ENCODE assay signal across 9 cellular contexts in genomic region chr1:66351474-66351873, GRCh38.
DNase-seq lines count a peak whose midpoint lies in the region; ATAC-seq and TF ChIP-seq lines count a peak whose summit lies in the region.
"Had no signal": no experiment of that assay in that cellular context is flagged by ENCODE, and none has a peak within 500 bp of the region (broad histone marks: within the 10 kb centered on the region; RNA-seq: fewer than 3 reads in every experiment).

No MANE protein-coding gene starts in this region.

- H2AFZ ChIP-seq in neural cell (ENCODE audit: low read depth, low read length): no peak overlapping the region

- H3K27ac ChIP-seq in neural cell (ENCODE audit: low read length): peak overlapping the region; percentile 19

- H3K4me2 ChIP-seq in neural cell (ENCODE audit: low read length): peak overlapping the region; percentile 93

- peaks cover 90% of the 10 kb centered on the region for H3K4me1 Mint-ChIP-seq in activated T-helper 1 cell treated with anti-CD3 and anti-CD28 coated beads, Interleukin-12 subunit alpha, Interleukin-12 subunit beta, Interleukin-2, Interleukin-4 antibody, amounts not matched to agents 30 ng/mL and 10 ng/mL and 1 ng/mL, durations not matched to agents 14 hours and 24 hours and 36 hours (ENCODE audit: low read depth)

- no peaks in the 10 kb centered on the region for H3K36me3 ChIP-seq in neural cell (ENCODE audit: insufficient read depth, low read length)

- no peaks in the 10 kb centered on the region for H3K27me3 Mint-ChIP-seq in activated T-helper 1 cell treated with anti-CD3 and anti-CD28 coated beads, Interleukin-12 subunit alpha, Interleukin-12 subunit beta, Interleukin-2, Interleukin-4 antibody, amounts not matched to agents 30 ng/mL and 10 ng/mL and 1 ng/mL, durations not matched to agents 14 hours and 24 hours and 36 hours (ENCODE audit: insufficient read depth)

- no peak overlapping the region for H3K9ac ChIP-seq in neural cell (ENCODE audit: low read length)

- no peak for TF ChIP-seq EP300 in neural cell (conservative IDR thresholded peaks at IDR 0.05; ENCODE audit: poor library complexity, severe bottlenecking)

- H3K9me3 ChIP-seq in neural cell (ENCODE audit: low read length): no peaks in the 10 kb centered on the region

- H3K4me3 ChIP-seq in neural cell (ENCODE audit: low read length): peak overlapping the region; percentile 34

- no peak for TF ChIP-seq RAD21 in neural cell (conservative IDR thresholded peaks at IDR 0.05)

- H3K36me3 Mint-ChIP-seq in activated T-helper 1 cell treated with anti-CD3 and anti-CD28 coated beads, Interleukin-12 subunit alpha, Interleukin-12 subunit beta, Interleukin-2, Interleukin-4 antibody, amounts not matched to agents 30 ng/mL and 10 ng/mL and 1 ng/mL, durations not matched to agents 14 hours and 24 hours and 36 hours (ENCODE audit: low read depth): peaks cover 31% of the 10 kb centered on the region

- no peaks in the 10 kb centered on the region for H3K27me3 ChIP-seq in neural cell (ENCODE audit: insufficient read depth, low read depth, low read length)

- H3K79me2 ChIP-seq in neural cell (replicated peaks; ENCODE audit: insufficient read depth, low read length): peaks cover 14% of the 10 kb centered on the region

- TF ChIP-seq CTCF in neural cell (IDR thresholded peaks at IDR 0.05; ENCODE audit: poor library complexity, severe bottlenecking): no peak

- no peaks in the 10 kb centered on the region for H4K20me1 ChIP-seq in neural cell (ENCODE audit: insufficient read depth)

- peak overlapping the region; percentile 46 for H3K4me3 Mint-ChIP-seq in activated T-helper 1 cell treated with anti-CD3 and anti-CD28 coated beads, Interleukin-12 subunit alpha, Interleukin-12 subunit beta, Interleukin-2, Interleukin-4 antibody, amounts not matched to agents 30 ng/mL and 10 ng/mL and 1 ng/mL, durations not matched to agents 14 hours and 24 hours and 36 hours

- H3F3A ChIP-seq in neural cell (ENCODE audit: insufficient read depth, low read length, poor library complexity, severe bottlenecking): peaks cover 4% of the 10 kb centered on the region

- no peaks in the 10 kb centered on the region for H3K9me3 Mint-ChIP-seq in activated T-helper 1 cell treated with anti-CD3 and anti-CD28 coated beads, Interleukin-12 subunit alpha, Interleukin-12 subunit beta, Interleukin-2, Interleukin-4 antibody, amounts not matched to agents 30 ng/mL and 10 ng/mL and 1 ng/mL, durations not matched to agents 14 hours and 24 hours and 36 hours

- intact Hi-C loops in activated T-helper 1 cell treated with anti-CD3 and anti-CD28 coated beads, Interleukin-12 subunit alpha, Interleukin-12 subunit beta, Interleukin-2, Interleukin-4 antibody, amounts not matched to agents 30 ng/mL and 10 ng/mL and 1 ng/mL, durations not matched to agents 14 hours and 24 hours and 36 hours (cut with micrococcal nuclease): loop anchor here (1.0 to 5.0 kb wide), 5 partner anchors 15 to 169 kb away; no protein-coding TSS in a partner anchor

- no peaks in the 10 kb centered on the region for H3K9me2 ChIP-seq in neural cell (ENCODE audit: insufficient read depth, low read length)

- no peak for DNase-seq in activated T-helper 1 cell treated with anti-CD3 and anti-CD28 coated beads, Interleukin-12 subunit alpha, Interleukin-12 subunit beta, Interleukin-2, Interleukin-4 antibody, amounts not matched to agents 30 ng/mL and 10 ng/mL and 1 ng/mL, durations not matched to agents 14 hours and 24 hours and 36 hours (ENCODE audit: low spot score)
- DNase-seq in HUDEP-2 (lab: John Stamatoyannopoulos, UW; ENCODE audit: unreplicated experiment in 76 of 76) (no peak), NCI-H1930 (lab: John Stamatoyannopoulos, UW) (no peak), HT-29 (ENCODE audit: low spot score) (no peak), T1000 (lab: John Stamatoyannopoulos, UW) (no peak)
- DNase-seq: islet precursor cell had no signal

- peak; percentile 14 for ATAC-seq in GM19324 (IDR thresholded peaks at IDR 0.05; ENCODE audit: low FRiP score, unreplicated experiment)
- peak; percentile 30 for ATAC-seq in HG02798 (IDR thresholded peaks at IDR 0.05; ENCODE audit: poor library complexity, unreplicated experiment)

- H3K27ac Mint-ChIP-seq in activated T-helper 1 cell treated with anti-CD3 and anti-CD28 coated beads, Interleukin-12 subunit alpha, Interleukin-12 subunit beta, Interleukin-2, Interleukin-4 antibody, amounts not matched to agents 30 ng/mL and 10 ng/mL and 1 ng/mL, durations not matched to agents 14 hours and 24 hours and 36 hours: peak overlapping the region; percentile 81

TF ChIP-seq in neural cell, 6 proteins besides CTCF, POLR2A, EP300 and RAD21:
- no peak for TF ChIP-seq EZH2 (IDR thresholded peaks at IDR 0.05; ENCODE audit: borderline replicate concordance, insufficient read depth, low read length, poor library complexity, severe bottlenecking)
- no peak for TF ChIP-seq TAF1 (IDR thresholded peaks at IDR 0.05; ENCODE audit: low read depth)
- no peak for TF ChIP-seq MXI1 (conservative IDR thresholded peaks at IDR 0.05; ENCODE audit: poor library complexity, severe bottlenecking)
- TF ChIP-seq SMC3 (conservative IDR thresholded peaks at IDR 0.05; ENCODE audit: poor library complexity): no peak
- TF ChIP-seq, protein P1, sequence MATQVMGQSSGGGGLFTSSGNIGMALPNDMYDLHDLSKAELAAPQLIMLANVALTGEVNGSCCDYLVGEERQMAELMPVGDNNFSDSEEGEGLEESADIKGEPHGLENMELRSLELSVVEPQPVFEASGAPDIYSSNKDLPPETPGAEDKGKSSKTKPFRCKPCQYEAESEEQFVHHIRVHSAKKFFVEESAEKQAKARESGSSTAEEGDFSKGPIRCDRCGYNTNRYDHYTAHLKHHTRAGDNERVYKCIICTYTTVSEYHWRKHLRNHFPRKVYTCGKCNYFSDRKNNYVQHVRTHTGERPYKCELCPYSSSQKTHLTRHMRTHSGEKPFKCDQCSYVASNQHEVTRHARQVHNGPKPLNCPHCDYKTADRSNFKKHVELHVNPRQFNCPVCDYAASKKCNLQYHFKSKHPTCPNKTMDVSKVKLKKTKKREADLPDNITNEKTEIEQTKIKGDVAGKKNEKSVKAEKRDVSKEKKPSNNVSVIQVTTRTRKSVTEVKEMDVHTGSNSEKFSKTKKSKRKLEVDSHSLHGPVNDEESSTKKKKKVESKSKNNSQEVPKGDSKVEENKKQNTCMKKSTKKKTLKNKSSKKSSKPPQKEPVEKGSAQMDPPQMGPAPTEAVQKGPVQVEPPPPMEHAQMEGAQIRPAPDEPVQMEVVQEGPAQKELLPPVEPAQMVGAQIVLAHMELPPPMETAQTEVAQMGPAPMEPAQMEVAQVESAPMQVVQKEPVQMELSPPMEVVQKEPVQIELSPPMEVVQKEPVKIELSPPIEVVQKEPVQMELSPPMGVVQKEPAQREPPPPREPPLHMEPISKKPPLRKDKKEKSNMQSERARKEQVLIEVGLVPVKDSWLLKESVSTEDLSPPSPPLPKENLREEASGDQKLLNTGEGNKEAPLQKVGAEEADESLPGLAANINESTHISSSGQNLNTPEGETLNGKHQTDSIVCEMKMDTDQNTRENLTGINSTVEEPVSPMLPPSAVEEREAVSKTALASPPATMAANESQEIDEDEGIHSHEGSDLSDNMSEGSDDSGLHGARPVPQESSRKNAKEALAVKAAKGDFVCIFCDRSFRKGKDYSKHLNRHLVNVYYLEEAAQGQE (IDR thresholded peaks at IDR 0.05; ENCODE audit: borderline replicate concordance): no peak
